Comparison of ENCODE assay signal across 8 cellular contexts in genomic region chr6:3119040-3119723, GRCh38. TPM values are rescaled to one million over a fixed set of nuclear protein-coding genes. Genes with fewer than 3 reads are reported as not detected.
DNase-seq lines count a peak whose midpoint lies in the region; ATAC-seq and TF ChIP-seq lines count a peak whose summit lies in the region.

No MANE protein-coding gene starts in this region.

- intact Hi-C loops in left lung (cut with DNase I) = no loop called here

- peak overlapping the region; percentile 95 for H2AFZ ChIP-seq in MM.1S (ENCODE audit: low read length)

- H3K27me3 ChIP-seq in MM.1S (replicated peaks; ENCODE audit: insufficient read depth, low read length) (0 out of 2 replicates have a peak, but pooled peaks cover 3% of the 10 kb centered on the region), left lung (no peaks in the 10 kb centered on the region)

- DNase-seq in NCI-H748 treated with DMSO at 0.1 percent for 48 hours (lab: John Stamatoyannopoulos, UW) (peak; percentile 32), NCI-H748 (lab: John Stamatoyannopoulos, UW; ENCODE audit: unreplicated experiment) (no peak), HCEC 1CT (peak; percentile 10), MM.1S (peak; percentile 19), cardiac fibroblast (ENCODE audit: low read depth in 2 of 2) (peak; percentile 38), left lung (no peak), superior temporal gyrus (ENCODE audit: extremely low spot score) (peak; percentile 33), activated gamma-delta T cell (lab: John Stamatoyannopoulos, UW) (no peak)

- H3F3A ChIP-seq in MM.1S (ENCODE audit: insufficient read depth, low read length) = peaks cover 11% of the 10 kb centered on the region

- H3K9me2 ChIP-seq in MM.1S (replicated peaks; ENCODE audit: insufficient read depth, low read length) = no peaks in the 10 kb centered on the region

- H3K79me2 ChIP-seq in MM.1S (ENCODE audit: low read length) = no peaks in the 10 kb centered on the region

- H3K4me3 ChIP-seq in MM.1S (ENCODE audit: low read length) = peak overlapping the region; percentile 68
- H3K4me3 ChIP-seq in cardiac fibroblast (replicated peaks in 1 of 2; ENCODE audit: low read depth in 2 of 2, low read length in 2 of 2) = peak overlapping the region; percentile 70 to 86
- H3K4me3 ChIP-seq in left lung = peak overlapping the region; percentile 85 to 92

- ATAC-seq in left lung = peak; percentile 24

- H3K36me3 ChIP-seq in MM.1S (replicated peaks; ENCODE audit: insufficient read depth, low read length) (no peaks in the 10 kb centered on the region), left lung (peaks cover 3 to 13% of the 10 kb centered on the region in 2 donors)

- H3K9me3 ChIP-seq in MM.1S (replicated peaks; ENCODE audit: insufficient read depth, low read length) (no peaks in the 10 kb centered on the region), left lung (no peaks in the 10 kb centered on the region)

- no peaks in the 10 kb centered on the region for H4K20me1 ChIP-seq in MM.1S (ENCODE audit: insufficient read depth, low read length)

- H3K4me1 ChIP-seq in MM.1S (ENCODE audit: low read length) = peaks cover 15% of the 10 kb centered on the region; the same call in 1 of the 2 replicates
- peaks cover 0 to 17% of the 10 kb centered on the region in 2 donors for H3K4me1 ChIP-seq in left lung

- H3K4me2 ChIP-seq in MM.1S (ENCODE audit: low read depth, low read length) = peak overlapping the region; percentile 100

- H3K9ac ChIP-seq in MM.1S (ENCODE audit: low read length) = peak overlapping the region; percentile 68; the same call in 1 of the 2 replicates

- TF ChIP-seq CTCF in MM.1S (IDR thresholded peaks at IDR 0.05; ENCODE audit: low read length) = no peak
- TF ChIP-seq CTCF in cardiac fibroblast (IDR thresholded peaks at IDR 0.05; ENCODE audit: low read depth, low read length) = no peak
- TF ChIP-seq CTCF in left lung (IDR thresholded peaks at IDR 0.05) = no peak

- H3K27ac ChIP-seq in MM.1S (ENCODE audit: low read length) = no peak overlapping the region
- peak overlapping the region; percentile 84 to 90 for H3K27ac ChIP-seq in left lung

RNA-seq across cellular contexts. Expression of gene BPHL, which starts 0.7 kb away (rescaled TPM):
- 10 to 100 TPM; 13.1 to 14.9 TPM for total RNA-seq in left lung

RNA-seq across cellular contexts. Expression of gene TUBB2A, which starts 38.2 kb away (rescaled TPM):
- 10 to 100 TPM; 27.0 to 42.5 TPM for total RNA-seq in left lung

RNA-seq across cellular contexts. Expression of gene RIPK1, which starts 50.9 kb away (rescaled TPM):
- 10 to 100 TPM; 22.1 to 23.2 TPM for total RNA-seq in left lung

Comparison
In these comparisons a context has a peak if more than half of its experiments do, and no peak if none do; other contexts are left out.
1. DNase-seq: peak in NCI-H748 treated with DMSO at 0.1 percent for 48 hours (single experiment), HCEC 1CT (single experiment), MM.1S (single experiment), cardiac fibroblast (2 of 2) and superior temporal gyrus (single experiment); none in NCI-H748 (single experiment), left lung (0 of 2) and activated gamma-delta T cell (single experiment).
2. Peak in every context shown above with its lines, with median percentiles within 50 percentile points of each other: H3K4me3 ChIP-seq.